ENCODE assay signal across 8 cellular contexts in genomic region chr9:73151653-73152382, GRCh38. TPM values are rescaled to one million over a fixed set of nuclear protein-coding genes. Genes with fewer than 3 reads are reported as not detected.
DNase-seq lines count a peak whose midpoint lies in the region; ATAC-seq and TF ChIP-seq lines count a peak whose summit lies in the region.

A gene with protein sequence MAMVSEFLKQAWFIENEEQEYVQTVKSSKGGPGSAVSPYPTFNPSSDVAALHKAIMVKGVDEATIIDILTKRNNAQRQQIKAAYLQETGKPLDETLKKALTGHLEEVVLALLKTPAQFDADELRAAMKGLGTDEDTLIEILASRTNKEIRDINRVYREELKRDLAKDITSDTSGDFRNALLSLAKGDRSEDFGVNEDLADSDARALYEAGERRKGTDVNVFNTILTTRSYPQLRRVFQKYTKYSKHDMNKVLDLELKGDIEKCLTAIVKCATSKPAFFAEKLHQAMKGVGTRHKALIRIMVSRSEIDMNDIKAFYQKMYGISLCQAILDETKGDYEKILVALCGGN (plus strand): TSS chr9:73151865. CDS start chr9:73158536, 6,671 bp downstream.

- POLR2A ChIA-PET in activated naive CD8-positive, alpha-beta T cell treated with anti-CD3 and anti-CD28 coated beads, Interleukin-2, amount 10 ng/mL, durations not matched to agents 7 days and 5 days (lab: Charles Lee) = interaction anchor here (1.6 to 3.4 kb wide), 2 partner anchors 16 to 19 kb away, joined by 8 to 21 read pairs; no protein-coding TSS in a partner anchor

- peak; percentile 34 for ATAC-seq in activated naive CD8-positive, alpha-beta T cell treated with anti-CD3 and anti-CD28 coated beads, Interleukin-2, amount 10 ng/mL, durations not matched to agents 7 days and 5 days (ENCODE audit: low read depth)
- ATAC-seq in heart right ventricle = peak in 7 of 8 donors; percentile 79 to 89 (median 85)

- peaks cover 0 to 13% (median 0%) of the 10 kb centered on the region in 9 donors for H3K36me3 ChIP-seq in heart right ventricle

- no peaks in the 10 kb centered on the region for H3K9me3 ChIP-seq in heart right ventricle

- H3K27me3 Mint-ChIP-seq in activated naive CD8-positive, alpha-beta T cell treated with anti-CD3 and anti-CD28 coated beads, Interleukin-2, amount 10 ng/mL, durations not matched to agents 7 days and 5 days = no peaks in the 10 kb centered on the region

- peaks cover 59% of the 10 kb centered on the region for H3K4me1 Mint-ChIP-seq in activated naive CD8-positive, alpha-beta T cell treated with anti-CD3 and anti-CD28 coated beads, Interleukin-2, amount 10 ng/mL, durations not matched to agents 7 days and 5 days

- peaks cover 0 to 71% (median 44%) of the 10 kb centered on the region in 9 donors for H3K4me1 ChIP-seq in heart right ventricle

- intact Hi-C loops in heart right ventricle (cut with DNase I) = loop anchor here in 1 of 10 donors (2.0 to 10.0 kb wide), 2 partner anchors 19 to 787 kb away; partner anchors contain the start of gene ZFAND5

- 20 to 24% methylated on average over 1 of the region's 1 CpG for WGBS in heart right ventricle, 2 donors

- H3K27me3 ChIP-seq in heart right ventricle = no peaks in the 10 kb centered on the region

- peak within 1 kb of the TSS; percentile 89 for H3K27ac Mint-ChIP-seq in activated naive CD8-positive, alpha-beta T cell treated with anti-CD3 and anti-CD28 coated beads, Interleukin-2, amount 10 ng/mL, durations not matched to agents 7 days and 5 days

- H3K4me3 ChIP-seq in AG10803 (ENCODE audit: low read length) (peak within 1 kb of the TSS; percentile 59), heart right ventricle (peak within 1 kb of the TSS; percentile 18 to 62 (median 54)), skeletal muscle cell (ENCODE audit: low read depth, low read length) (peak within 1 kb of the TSS; percentile 59)
- H3K4me3 ChIP-seq in Jurkat, Clone E6-1 (ENCODE audit: low read length) = peak within 1 kb of the TSS; percentile 33

- peak; percentile 96 for DNase-seq in AG10803 (ENCODE audit: low read depth)
- peak; percentile 68 for DNase-seq in Jurkat, Clone E6-1 (ENCODE audit: low read depth, low spot score)
- DNase-seq in activated naive CD8-positive, alpha-beta T cell treated with anti-CD3 and anti-CD28 coated beads, Interleukin-2, amount 10 ng/mL, durations not matched to agents 7 days and 5 days = no peak
- peak in 1 of 2 donors; percentile 31 for DNase-seq in heart right ventricle
- peak; percentile 59 for DNase-seq in skeletal muscle cell (ENCODE audit: low read depth)
- no peak for DNase-seq in NCI-H1417 treated with DMSO at 0.1 percent for 48 hours (lab: John Stamatoyannopoulos, UW)
- DNase-seq in NCI-H1105 treated with DMSO at 0.1 percent for 48 hours (lab: John Stamatoyannopoulos, UW) = no peak
- no peak for DNase-seq in HuH-7 (ENCODE audit: low spot score)

- peak within 1 kb of the TSS; percentile 26 to 89 (median 76) for H3K27ac ChIP-seq in heart right ventricle

- H3K4me3 Mint-ChIP-seq in activated naive CD8-positive, alpha-beta T cell treated with anti-CD3 and anti-CD28 coated beads, Interleukin-2, amount 10 ng/mL, durations not matched to agents 7 days and 5 days = peak within 1 kb of the TSS; percentile 90

- TF ChIP-seq CTCF in AG10803 (conservative IDR thresholded peaks at IDR 0.05; ENCODE audit: low read length) (no peak), heart right ventricle (IDR thresholded peaks at IDR 0.05) (no peak)

- peaks cover 2% of the 10 kb centered on the region for H3K9me3 Mint-ChIP-seq in activated naive CD8-positive, alpha-beta T cell treated with anti-CD3 and anti-CD28 coated beads, Interleukin-2, amount 10 ng/mL, durations not matched to agents 7 days and 5 days

- H3K36me3 Mint-ChIP-seq in activated naive CD8-positive, alpha-beta T cell treated with anti-CD3 and anti-CD28 coated beads, Interleukin-2, amount 10 ng/mL, durations not matched to agents 7 days and 5 days = peaks cover 9% of the 10 kb centered on the region

RNA-seq across cellular contexts. Expression of the gene that starts here (rescaled TPM):
- 11.2 TPM for polyA plus RNA-seq in Jurkat, Clone E6-1 (2012; ENCODE audit: insufficient read depth, insufficient read length)
- 100 to 1,000 TPM; 171 to 187 TPM for total RNA-seq in activated naive CD8-positive, alpha-beta T cell treated with anti-CD3 and anti-CD28 coated beads, Interleukin-2, amount 10 ng/mL, durations not matched to agents 7 days and 5 days
- total RNA-seq in heart right ventricle = 100 to 1,000 TPM in 1 of 10 donors, 10 to 100 TPM in 9; 21.1 to 126 (median 38.5) TPM
- polyA plus RNA-seq in heart right ventricle = 100 to 1,000 TPM in 1 of 2 donors, 10 to 100 TPM in 1; 89.9 to 108 TPM

Comparison
In these comparisons a context has a peak if more than half of its experiments do, and no peak if none do; other contexts are left out.
1. DNase-seq: peak in AG10803 (single experiment), Jurkat, Clone E6-1 (single experiment) and skeletal muscle cell (single experiment); none in activated naive CD8-positive, alpha-beta T cell treated with anti-CD3 and anti-CD28 coated beads, Interleukin-2, amount 10 ng/mL, durations not matched to agents 7 days and 5 days (single experiment), NCI-H1417 treated with DMSO at 0.1 percent for 48 hours (single experiment), NCI-H1105 treated with DMSO at 0.1 percent for 48 hours (single experiment) and HuH-7 (single experiment).
2. Peak in every context shown above with its lines, with median percentiles within 50 percentile points of each other: H3K4me3 ChIP-seq.